ENCODE assay signal across 8 cellular contexts in the genomic region with DNA sequence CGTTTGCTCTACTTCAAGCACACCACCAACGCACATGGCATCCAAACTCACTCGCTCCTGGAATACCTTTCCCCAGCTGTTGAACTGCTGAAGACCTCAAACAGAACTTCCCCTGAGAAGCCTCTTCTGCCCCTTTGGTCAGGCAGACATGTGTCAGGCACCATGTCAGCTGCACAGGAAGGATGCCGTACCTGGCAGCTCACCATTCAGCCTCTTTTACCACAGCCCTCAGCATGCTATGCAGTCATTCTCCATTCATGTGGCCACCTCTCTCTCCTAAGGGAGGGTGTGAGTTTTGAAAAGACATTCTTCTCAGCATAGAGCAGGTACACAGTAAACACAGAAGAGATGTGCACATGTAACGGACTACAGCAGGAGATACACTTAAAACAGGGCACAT.
DNase-seq lines count a peak whose midpoint lies in the region; ATAC-seq and TF ChIP-seq lines count a peak whose summit lies in the region.
"Had no signal": no experiment of that assay in that cellular context is flagged by ENCODE, and none has a peak within 500 bp of the region (broad histone marks: within the 10 kb centered on the region; RNA-seq: fewer than 3 reads in every experiment).

No MANE protein-coding gene starts in this region.

- H3K27me3 Mint-ChIP-seq in activated T-cell treated with anti-CD3 and anti-CD28 coated beads, Interleukin-2, amount 50 U/mL, for 24 hours, result no peaks in the 10 kb centered on the region

- H3K9me3 Mint-ChIP-seq in activated T-cell treated with anti-CD3 and anti-CD28 coated beads, Interleukin-2, amount 50 U/mL, for 24 hours, result no peaks in the 10 kb centered on the region

- CTCF ChIA-PET in GM10248 (lab: Yijun Ruan, JAX), result interaction anchor here (1.0 to 2.2 kb wide), 4 partner anchors 9 to 187 kb away, joined by 3 to 12 read pairs (median 3); no protein-coding TSS in a partner anchor

- POLR2A ChIA-PET in GM10248 (lab: Yijun Ruan, JAX), result interaction anchor here (0.6 kb wide), 1 partner anchor 30 kb away, joined by 3 read pairs; no protein-coding TSS in a partner anchor

- H3K36me3 Mint-ChIP-seq in activated T-cell treated with anti-CD3 and anti-CD28 coated beads, Interleukin-2, amount 50 U/mL, for 24 hours (ENCODE audit: low read depth), result peaks cover 6% of the 10 kb centered on the region

- peak; percentile 70 for ATAC-seq in stimulated activated naive CD8-positive, alpha-beta T cell treated with anti-CD3 and anti-CD28 coated beads, Interleukin-15, Interleukin-2, amounts not matched to agents 100 U/mL and 50 U/mL, for 24 hours

- peaks cover 38% of the 10 kb centered on the region for H3K4me1 Mint-ChIP-seq in activated T-cell treated with anti-CD3 and anti-CD28 coated beads, Interleukin-2, amount 50 U/mL, for 24 hours (ENCODE audit: low read depth)

- DNase-seq in activated gamma-delta T cell treated with Interleukin-2 at 50 U/mL for 16 hours, result peak; percentile 53
- no peak for DNase-seq in activated gamma-delta T cell (lab: John Stamatoyannopoulos, UW)
- no peak for DNase-seq in activated T-cell treated with anti-CD3 and anti-CD28 coated beads, Interleukin-2, amount 50 U/mL, for 24 hours
- peak; percentile 36 for DNase-seq in stimulated activated naive CD8-positive, alpha-beta T cell treated with anti-CD3 and anti-CD28 coated beads, Interleukin-15, Interleukin-2, amounts not matched to agents 100 U/mL and 50 U/mL, for 24 hours
- no peak for DNase-seq in GM10248 (ENCODE audit: extremely low spot score)
- no peak for DNase-seq in NCI-H524 (lab: John Stamatoyannopoulos, UW)
- DNase-seq: MG63, NCI-H69 had no signal

- H3K4me3 Mint-ChIP-seq in activated T-cell treated with anti-CD3 and anti-CD28 coated beads, Interleukin-2, amount 50 U/mL, for 24 hours, result no peak overlapping the region

- no peak for TF ChIP-seq CTCF in GM10248 (IDR thresholded peaks at IDR 0.05; ENCODE audit: control extremely low read depth, extremely low read depth, low read depth, missing control alignments)

- H3K27ac Mint-ChIP-seq in activated T-cell treated with anti-CD3 and anti-CD28 coated beads, Interleukin-2, amount 50 U/mL, for 24 hours, result peak overlapping the region; percentile 74

Comparison
In these comparisons a context has a peak if more than half of its experiments do, and no peak if none do; other contexts are left out.
1. DNase-seq: peak in activated gamma-delta T cell treated with Interleukin-2 at 50 U/mL for 16 hours (single experiment) and stimulated activated naive CD8-positive, alpha-beta T cell treated with anti-CD3 and anti-CD28 coated beads, Interleukin-15, Interleukin-2, amounts not matched to agents 100 U/mL and 50 U/mL, for 24 hours (single experiment); none in activated gamma-delta T cell (single experiment), activated T-cell treated with anti-CD3 and anti-CD28 coated beads, Interleukin-2, amount 50 U/mL, for 24 hours (single experiment), GM10248 (single experiment) and NCI-H524 (0 of 2).